Comparison of ENCODE assay signal across 16 cellular contexts in genomic region chr2:6930913-6931312, GRCh38.
"Had no signal": no experiment of that assay in that cellular context is flagged by ENCODE, and none has a peak within 500 bp of the region (broad histone marks: within the 10 kb centered on the region; RNA-seq: fewer than 3 reads in every experiment).

No MANE protein-coding gene starts in this region.

- H3K4me3 Mint-ChIP-seq: activated CD4-positive, alpha-beta T cell treated with anti-CD3 and anti-CD28 coated beads for 36 hours; activated CD8-positive, alpha-beta T cell treated with anti-CD3 and anti-CD28 coated beads for 36 hours; activated naive CD4-positive, alpha-beta T cell treated with anti-CD3 and anti-CD28 coated beads for 36 hours; activated naive CD8-positive, alpha-beta T cell treated with anti-CD3 and anti-CD28 coated beads, Interleukin-2, amount 50 U/mL, for 24 hours; dendritic cell treated with granulocyte-macrophage colony-stimulating factor and Interleukin-4, amounts not matched to agents 40 ng/mL and 50 ng/mL, for 4 days; effector memory CD8-positive, alpha-beta T cell; naive B cell had no signal

- H3K9me3 Mint-ChIP-seq: dendritic cell treated with granulocyte-macrophage colony-stimulating factor and Interleukin-4, amounts not matched to agents 40 ng/mL and 50 ng/mL, for 4 days; effector memory CD8-positive, alpha-beta T cell had no signal

- H3K9me3 ChIP-seq: ascending aorta, breast epithelium, gastroesophageal sphincter, testis had no signal

- H3K9ac ChIP-seq: parathyroid adenoma had no signal

- DNase-seq: activated CD4-positive, alpha-beta T cell treated with anti-CD3 and anti-CD28 coated beads for 36 hours; activated CD8-positive, alpha-beta T cell treated with anti-CD3 and anti-CD28 coated beads for 36 hours; activated naive CD4-positive, alpha-beta T cell treated with anti-CD3 and anti-CD28 coated beads for 36 hours; activated naive CD8-positive, alpha-beta T cell treated with anti-CD3 and anti-CD28 coated beads, Interleukin-2, amount 50 U/mL, for 24 hours; effector memory CD8-positive, alpha-beta T cell; heart right ventricle; left colon; naive B cell; stimulated activated naive CD8-positive, alpha-beta T cell treated with anti-CD3 and anti-CD28 coated beads, Interleukin-15, Interleukin-2, amounts not matched to agents 100 U/mL and 50 U/mL, for 24 hours; testis had no signal

- H3K4me1 ChIP-seq: breast epithelium had no signal

- H3K36me3 ChIP-seq: ascending aorta, breast epithelium, gastroesophageal sphincter, heart right ventricle had no signal

- H2AFZ ChIP-seq: parathyroid adenoma had no signal

- ATAC-seq: activated CD4-positive, alpha-beta T cell treated with anti-CD3 and anti-CD28 coated beads for 36 hours; activated CD8-positive, alpha-beta T cell treated with anti-CD3 and anti-CD28 coated beads for 36 hours; activated naive CD8-positive, alpha-beta T cell treated with anti-CD3 and anti-CD28 coated beads, Interleukin-2, amount 50 U/mL, for 24 hours; effector memory CD8-positive, alpha-beta T cell; gastroesophageal sphincter; left colon; stimulated activated naive CD8-positive, alpha-beta T cell treated with anti-CD3 and anti-CD28 coated beads, Interleukin-15, Interleukin-2, amounts not matched to agents 100 U/mL and 50 U/mL, for 24 hours had no signal

- H3K27me3 ChIP-seq: ascending aorta, breast epithelium, gastroesophageal sphincter, heart right ventricle, testis had no signal

- H3K4me3 ChIP-seq: ascending aorta, breast epithelium, gastroesophageal sphincter, heart right ventricle, skin epidermis, testis had no signal

- H3K27ac ChIP-seq: ascending aorta, breast epithelium, gastroesophageal sphincter, heart right ventricle, parathyroid adenoma, skin epidermis, testis had no signal

- H3K27ac Mint-ChIP-seq: activated CD4-positive, alpha-beta T cell treated with anti-CD3 and anti-CD28 coated beads for 36 hours; activated CD8-positive, alpha-beta T cell treated with anti-CD3 and anti-CD28 coated beads for 36 hours; activated naive CD4-positive, alpha-beta T cell treated with anti-CD3 and anti-CD28 coated beads for 36 hours; activated naive CD8-positive, alpha-beta T cell treated with anti-CD3 and anti-CD28 coated beads, Interleukin-2, amount 50 U/mL, for 24 hours; dendritic cell treated with granulocyte-macrophage colony-stimulating factor and Interleukin-4, amounts not matched to agents 40 ng/mL and 50 ng/mL, for 4 days; naive B cell had no signal

- H3K27me3 Mint-ChIP-seq: activated CD4-positive, alpha-beta T cell treated with anti-CD3 and anti-CD28 coated beads for 36 hours; activated CD8-positive, alpha-beta T cell treated with anti-CD3 and anti-CD28 coated beads for 36 hours; activated naive CD8-positive, alpha-beta T cell treated with anti-CD3 and anti-CD28 coated beads, Interleukin-2, amount 50 U/mL, for 24 hours; dendritic cell treated with granulocyte-macrophage colony-stimulating factor and Interleukin-4, amounts not matched to agents 40 ng/mL and 50 ng/mL, for 4 days; effector memory CD8-positive, alpha-beta T cell; naive B cell had no signal
